Comparison of ENCODE assay signal across 8 cellular contexts in genomic region chr7:140673063-140673769, GRCh38. TPM values are rescaled to one million over a fixed set of nuclear protein-coding genes. Genes with fewer than 3 reads are reported as not detected.
DNase-seq lines count a peak whose midpoint lies in the region; ATAC-seq and TF ChIP-seq lines count a peak whose summit lies in the region.

No MANE protein-coding gene starts in this region.

- peak; percentile 40 for ATAC-seq in GM19463 (IDR thresholded peaks at IDR 0.05; ENCODE audit: unreplicated experiment)

- no peak for TF ChIP-seq CTCF in brain (conservative IDR thresholded peaks at IDR 0.05)

- H3K4me3 Mint-ChIP-seq in brain, result peak overlapping the region; percentile 83 to 88 (median 87)

- no peaks in the 10 kb centered on the region for H3K9me3 ChIP-seq in HUES48 (ENCODE audit: control insufficient read depth, insufficient read depth, low read length)

- H3K9ac ChIP-seq in HUES48 (ENCODE audit: low read depth, low read length), result no peak overlapping the region

- peaks cover 10% of the 10 kb centered on the region; the same call in 1 of the 2 replicates for H3K4me1 ChIP-seq in HUES48 (ENCODE audit: control insufficient read depth, insufficient read depth, low read length)

- in situ Hi-C loops in Caki2 (cut with HindIII; ENCODE audit: low pct_unique_long_range_greater_than_20kb, low sequenced_read_pairs), result no loop called here

- no peaks in the 10 kb centered on the region for H3K9me3 Mint-ChIP-seq in brain

- peaks cover 8% of the 10 kb centered on the region for H3K27me3 ChIP-seq in HUES48 (ENCODE audit: control insufficient read depth, insufficient read depth, low read length)

- H3K4me1 Mint-ChIP-seq in brain, result peaks cover 45% of the 10 kb centered on the region

- peaks cover 12% of the 10 kb centered on the region for H3K27me3 Mint-ChIP-seq in brain

- no peaks in the 10 kb centered on the region for H3K36me3 ChIP-seq in HUES48 (ENCODE audit: control insufficient read depth, insufficient read depth, low read length)

- peak overlapping the region; percentile 87 for H3K4me3 ChIP-seq in HUES48 (ENCODE audit: low read depth, low read length)

- H3K36me3 Mint-ChIP-seq in brain, result peaks cover 16% of the 10 kb centered on the region

- peak overlapping the region in 3 of 5 experiments; percentile 77 to 90 (median 79) for H3K27ac Mint-ChIP-seq in brain

- H3K27ac ChIP-seq in HUES48 (ENCODE audit: low read depth, low read length), result no peak overlapping the region

- DNase-seq in Caki2 (ENCODE audit: low read depth) (peak; percentile 64), T-helper 22 cell (ENCODE audit: low read depth) (peak; percentile 31), kidney glomerular epithelial cell (lab: John Stamatoyannopoulos, UW) (peak; percentile 9), OCI-M2 (lab: John Stamatoyannopoulos, UW; ENCODE audit: unreplicated experiment) (no peak)
- peak; percentile 16 to 37 (median 30) for DNase-seq in stimulated activated CD4-positive, alpha-beta T cell treated with anti-CD3 and anti-CD28 coated beads, Interleukin-1b, Interleukin-23, amount 100 ng/mL, for 24 hours (ENCODE audit: low read depth in 4 of 4, low spot score in 1 of 4)

RNA-seq across cellular contexts. Expression of gene ADCK2, which starts 0.5 kb away (rescaled TPM):
- 49.0 and 52.8 TPM in 2 replicates for total RNA-seq in Caki2 (2014; rRNA removed; shearing (Covaris generic); ENCODE audit: low replicate concordance)
- 45.7 TPM for polyA plus RNA-seq in brain (ENCODE audit: insufficient read depth, low read depth, low replicate concordance)

RNA-seq across cellular contexts. Expression of gene NDUFB2, which starts 23.3 kb away (rescaled TPM):
- total RNA-seq in Caki2 (2014; rRNA removed; shearing (Covaris generic); ENCODE audit: low replicate concordance), result 335 and 337 TPM in 2 replicates
- 340 TPM for polyA plus RNA-seq in brain (ENCODE audit: insufficient read depth, low read depth, low replicate concordance)

RNA-seq across cellular contexts. Expression of gene DENND2A, which starts 32.6 kb away (rescaled TPM):
- total RNA-seq in Caki2 (2014; rRNA removed; shearing (Covaris generic); ENCODE audit: low replicate concordance), result 0.34 and 0.75 TPM in 2 replicates
- polyA plus RNA-seq in brain (ENCODE audit: insufficient read depth, low read depth, low replicate concordance), result 49.3 TPM
